18 cellular contexts compared by ENCODE assay signal in the genomic region with DNA sequence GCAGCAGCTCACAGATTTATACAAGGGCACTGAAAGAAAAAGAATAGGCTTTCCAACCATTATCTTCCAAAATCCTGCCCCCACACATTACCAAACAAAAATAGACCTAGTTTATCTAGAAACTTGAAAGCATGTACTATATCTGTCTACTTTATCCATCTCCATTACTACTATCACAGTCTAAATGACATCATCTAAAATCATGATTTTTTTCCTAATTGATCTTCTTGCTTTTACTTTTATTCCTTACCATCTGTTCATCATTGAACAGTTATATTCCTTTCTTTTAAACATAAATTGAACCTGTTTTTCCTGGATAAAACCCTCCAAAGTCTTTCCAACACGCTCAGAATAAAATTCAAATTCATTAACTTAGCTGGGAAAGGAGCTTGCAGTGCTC.
DNase-seq lines count a peak whose midpoint lies in the region; ATAC-seq, FAIRE-seq and TF ChIP-seq lines count a peak whose summit lies in the region.
"Had no signal": no experiment of that assay in that cellular context is flagged by ENCODE, and none has a peak within 500 bp of the region (broad histone marks: within the 10 kb centered on the region; RNA-seq: fewer than 3 reads in every experiment).

No MANE protein-coding gene starts in this region.

- WGBS in HepG2 (ENCODE audit: low lambda C conversion rate), result 0% methylated on average over 1 of the region's 1 CpG
- 47% methylated on average over 1 of the region's 1 CpG for WGBS in right lobe of liver (ENCODE audit: insufficient coverage, low coverage, low lambda C conversion rate, missing lambda C conversion rate)
- 41 to 44% methylated on average over 1 of the region's 1 CpG for WGBS in tibial nerve, 2 donors

- no peak overlapping the region for H3K4me3 Mint-ChIP-seq in T-helper 17 cell
- H3K4me3 Mint-ChIP-seq: CD4-positive, alpha-beta memory T cell; GM23338; H9; HFFc6 had no signal

- H3K4me3 ChIP-seq in HepG2 (replicated peaks in 1 of 3; ENCODE audit: insufficient read depth in 1 of 3, low read depth in 2 of 3, low read length in 3 of 3) (no peak overlapping the region), right lobe of liver (no peak overlapping the region), tibial nerve (no peak overlapping the region)
- H3K4me3 ChIP-seq: GM23338 had no signal

- no peak for TF ChIP-seq RAD21 in HepG2 (CRISPR knock-in tag; IDR thresholded peaks at IDR 0.05)

- H3K27me3 ChIP-seq in HepG2 (ENCODE audit: control insufficient read depth in 1 of 2, insufficient read depth in 2 of 2, low read length in 2 of 2), result 0 out of 5 replicates have a peak, but pooled peaks cover 0 to 3% of the 10 kb centered on the region in 2 experiments
- no peaks in the 10 kb centered on the region for H3K27me3 ChIP-seq in right lobe of liver
- no peaks in the 10 kb centered on the region for H3K27me3 ChIP-seq in tibial nerve

- H3K9ac ChIP-seq in HepG2 (ENCODE audit: insufficient read depth, low read depth, low read length), result no peak overlapping the region

- POLR2A ChIA-PET in HepG2 (lab: Yijun Ruan, JAX), result no interaction called here

- in situ Hi-C loops in HepG2 (cut with HindIII; ENCODE audit: extremely low pct_ligation_motif_present, low pct_unique_long_range_greater_than_20kb), result loop anchor here (5.0 to 10.0 kb wide), 2 partner anchors 594 to 777 kb away; no protein-coding TSS in a partner anchor

- H3K4me1 Mint-ChIP-seq in T-helper 17 cell, result peaks cover 4% of the 10 kb centered on the region
- H3K4me1 Mint-ChIP-seq: CD4-positive, alpha-beta memory T cell had no signal

- no peak for ATAC-seq in HepG2
- no peak for ATAC-seq in right lobe of liver
- no peak for ATAC-seq in T-helper 17 cell
- ATAC-seq: GM23338, HCT116 had no signal

- H3K27ac ChIP-seq in HepG2 (ENCODE audit: extremely low read length, insufficient read depth, low read length) (no peak overlapping the region), right lobe of liver (no peak overlapping the region), tibial nerve (peak overlapping the region in 3 of 4 donors; percentile 15 to 79 (median 39))

- TF ChIP-seq EP300 in HepG2 (IDR thresholded peaks at IDR 0.05; ENCODE audit: low read depth in 2 of 2, low read length in 2 of 2) (no peak), HepG2 (CRISPR knock-in tag; IDR thresholded peaks at IDR 0.05; ENCODE audit: borderline replicate concordance) (no peak), tibial nerve (IDR thresholded peaks at IDR 0.05) (no peak)

- BruUV-seq in HepG2 (replicated peaks; lab: Mats Ljungman, UMichigan), result no TSS peak

- CTCF ChIA-PET in HepG2 (lab: Yijun Ruan, JAX; ENCODE audit: low intra/inter-chr PET ratio, low total read pairs), result no interaction called here

- intact Hi-C loops in HepG2 (cut with micrococcal nuclease; ENCODE audit: unreplicated experiment) (loop anchor here (5.0 kb wide), 2 partner anchors 649 to 784 kb away; no protein-coding TSS in a partner anchor), right lobe of liver (cut with DNase I) (loop anchor here in 1 of 2 donors (10.0 kb wide), 1 partner anchor 597 kb away; no protein-coding TSS in a partner anchor)

- peak overlapping the region; percentile 32 for H3K27ac Mint-ChIP-seq in T-helper 17 cell
- H3K27ac Mint-ChIP-seq: CD4-positive, alpha-beta memory T cell; GM23338; H9; HFFc6 had no signal

- no peak for TF ChIP-seq POLR2A in HepG2 (IDR thresholded peaks at IDR 0.05; ENCODE audit: insufficient read depth in 1 of 2, low read depth in 2 of 2, low read length in 2 of 2)
- no peak for TF ChIP-seq POLR2A in right lobe of liver (IDR thresholded peaks at IDR 0.05)
- TF ChIP-seq POLR2A in tibial nerve (IDR thresholded peaks at IDR 0.05), result no peak

- no peak overlapping the region for H3K4me2 ChIP-seq in HepG2 (ENCODE audit: low read depth, low read length)
- H3K4me2 ChIP-seq: GM23338 had no signal

- no peaks in the 10 kb centered on the region for H4K20me1 ChIP-seq in HepG2 (ENCODE audit: insufficient read depth, low read length)

- H3K79me2 ChIP-seq in HepG2 (ENCODE audit: insufficient read depth, low read length), result no peaks in the 10 kb centered on the region

- H3K36me3 Mint-ChIP-seq in T-helper 17 cell (ENCODE audit: low read depth), result no peaks in the 10 kb centered on the region
- H3K36me3 Mint-ChIP-seq: CD4-positive, alpha-beta memory T cell had no signal

- no peak for DNase-seq in HepG2 (ENCODE audit: low spot score)
- DNase-seq in right lobe of liver, result no peak
- DNase-seq in T-helper 17 cell, result no peak
- no peak for DNase-seq in tibial nerve (ENCODE audit: low spot score in 2 of 2)
- no peak for DNase-seq in DMS79 treated with DMSO at 0.1 percent for 48 hours (lab: John Stamatoyannopoulos, UW)
- no peak for DNase-seq in NCI-H1092 (lab: John Stamatoyannopoulos, UW)
- DNase-seq: C1 segment of cervical spinal cord; CD4-positive, alpha-beta memory T cell; DMS 273 treated with DMSO at 0.1 percent for 48 hours; DMS79; GF-D8; H9; HFFc6 had no signal

- TF ChIP-seq CTCF in HepG2 (CRISPR knock-in tag; IDR thresholded peaks at IDR 0.05), result no peak
- no peak for TF ChIP-seq CTCF in right lobe of liver (IDR thresholded peaks at IDR 0.05)
- no peak for TF ChIP-seq CTCF in tibial nerve (IDR thresholded peaks at IDR 0.05)

- no peaks in the 10 kb centered on the region for H3K4me1 ChIP-seq in HepG2 (ENCODE audit: insufficient read depth, low read length)
- no peaks in the 10 kb centered on the region for H3K4me1 ChIP-seq in right lobe of liver
- H3K4me1 ChIP-seq in tibial nerve, result peaks cover 0 to 16% (median 2%) of the 10 kb centered on the region in 4 donors

- H3K27me3 Mint-ChIP-seq in T-helper 17 cell, result peaks cover 36% of the 10 kb centered on the region

- H2AFZ ChIP-seq in HepG2 (ENCODE audit: low read length), result no peak overlapping the region
- H2AFZ ChIP-seq: GM23338 had no signal

- H3K9me3 ChIP-seq in HepG2 (ENCODE audit: low read length) (no peaks in the 10 kb centered on the region), right lobe of liver (no peaks in the 10 kb centered on the region), T-helper 17 cell (ENCODE audit: control insufficient read depth, low read length, poor library complexity, severe bottlenecking) (no peaks in the 10 kb centered on the region), tibial nerve (peaks cover 0 to 4% (median 0%) of the 10 kb centered on the region in 4 donors)

- FAIRE-seq in HepG2 (lab: Jason Lieb, UNC), result no peak
- FAIRE-seq: D721Med, GM12891, GM18507 had no signal

- H3K36me3 ChIP-seq in HepG2 (replicated peaks in 1 of 2; ENCODE audit: control insufficient read depth in 1 of 2, insufficient read depth in 2 of 2, low read length in 2 of 2) (no peaks in the 10 kb centered on the region), right lobe of liver (no peaks in the 10 kb centered on the region), tibial nerve (no peaks in the 10 kb centered on the region)

TF ChIP-seq in HepG2, 621 proteins besides CTCF, POLR2A, EP300 and RAD21:
- peak; percentile 77 for TF ChIP-seq ATF7 (IDR thresholded peaks at IDR 0.05)
- TF ChIP-seq ATF7 (CRISPR knock-in tag; IDR thresholded peaks at IDR 0.05), result no peak
- no peak for TF ChIP-seq ERF (CRISPR knock-in tag; IDR thresholded peaks at IDR 0.05)

Comparison
In these comparisons a context has a peak if more than half of its experiments do, and no peak if none do; other contexts are left out.
1. H3K27ac ChIP-seq: peak in tibial nerve (3 of 4); none in HepG2 (single experiment) and right lobe of liver (0 of 3).